13 cellular contexts compared by ENCODE assay signal in genomic region chr22:45105281-45105700, GRCh38. TPM values are rescaled to one million over a fixed set of nuclear protein-coding genes. Genes with fewer than 3 reads are reported as not detected.
DNase-seq lines count a peak whose midpoint lies in the region; ATAC-seq and TF ChIP-seq lines count a peak whose summit lies in the region.
"Had no signal": no experiment of that assay in that cellular context is flagged by ENCODE, and none has a peak within 500 bp of the region (broad histone marks: within the 10 kb centered on the region; RNA-seq: fewer than 3 reads in every experiment).

No MANE protein-coding gene starts in this region.

- peaks cover 10% of the 10 kb centered on the region for H3K4me1 Mint-ChIP-seq in MCF 10A (ENCODE audit: insufficient read depth, unreplicated experiment)

- peak overlapping the region; percentile 87 for H3K27ac Mint-ChIP-seq in MCF 10A (ENCODE audit: low read depth, unreplicated experiment)
- H3K27ac Mint-ChIP-seq: nephron progenitor cell had no signal

- no peak for TF ChIP-seq POLR2A in breast epithelium (IDR thresholded peaks at IDR 0.05)

- peaks cover 3% of the 10 kb centered on the region for H3K27me3 Mint-ChIP-seq in MCF 10A (ENCODE audit: insufficient read depth, unreplicated experiment)

- no peak overlapping the region for H3K4me3 ChIP-seq in breast epithelium
- peak overlapping the region; percentile 33 for H3K4me3 ChIP-seq in fibroblast of the aortic adventitia (ENCODE audit: low read depth, low read length)
- H3K4me3 ChIP-seq: dorsolateral prefrontal cortex had no signal

- no peak for ATAC-seq in HG02852 (IDR thresholded peaks at IDR 0.05; ENCODE audit: unreplicated experiment)

- intact Hi-C loops in MCF 10A (cut with micrococcal nuclease): loop anchor here (2.0 kb wide), 1 partner anchor 58 kb away; the partner anchor contains the start of gene NUP50
- intact Hi-C loops in breast epithelium (cut with DNase I; ENCODE audit: low total_unique reads): no loop called here

- peaks cover 0 to 34% of the 10 kb centered on the region in 2 donors for H3K27me3 ChIP-seq in breast epithelium

- H3K9me3 Mint-ChIP-seq in MCF 10A (ENCODE audit: unreplicated experiment): no peaks in the 10 kb centered on the region
- H3K9me3 Mint-ChIP-seq: nephron progenitor cell had no signal

- peak overlapping the region; percentile 64 for H3K4me3 Mint-ChIP-seq in MCF 10A (ENCODE audit: unreplicated experiment)
- H3K4me3 Mint-ChIP-seq: nephron progenitor cell had no signal

- H3K9me3 ChIP-seq in breast epithelium: no peaks in the 10 kb centered on the region

- DNase-seq in MCF 10A (ENCODE audit: unreplicated experiment) (peak; percentile 96), breast epithelium (ENCODE audit: low spot score in 2 of 2) (no peak), NCI-H748 treated with DMSO at 0.1 percent for 48 hours (lab: John Stamatoyannopoulos, UW) (peak; percentile 42), fibroblast of the aortic adventitia (ENCODE audit: low read depth) (peak; percentile 87), Ammon's horn (ENCODE audit: low spot score) (no peak)
- DNase-seq in stimulated activated naive CD4-positive, alpha-beta T cell (lab: John Stamatoyannopoulos, UW): no peak
- DNase-seq in stimulated activated CD4-positive, alpha-beta T cell treated with anti-CD3 and anti-CD28 coated beads, Interleukin-4, amount 100 ng/mL, for 24 hours: no peak
- DNase-seq: activated CD4-positive, CD25-positive, alpha-beta regulatory T cell treated with anti-CD3 and anti-CD28 coated beads, Interleukin-2, amount 50 U/mL, for 72 hours; activated gamma-delta T cell treated with Interleukin-2 at 50 U/mL for 16 hours; dorsolateral prefrontal cortex; nephron progenitor cell; substantia nigra had no signal

- no peaks in the 10 kb centered on the region for H3K36me3 Mint-ChIP-seq in MCF 10A (ENCODE audit: insufficient read depth, unreplicated experiment)

- POLR2A ChIA-PET in MCF 10A (lab: Yijun Ruan, JAX): interaction anchor here (0.6 to 1.9 kb wide), 5 partner anchors 16 to 60 kb away, joined by 3 to 8 read pairs (median 4); partner anchors contain the start of gene NUP50

- BruUV-seq in MCF 10A (replicated peaks; lab: Mats Ljungman, UMichigan): no TSS peak

- no peaks in the 10 kb centered on the region for H3K36me3 ChIP-seq in breast epithelium

- CTCF ChIA-PET in MCF 10A (lab: Yijun Ruan, JAX): interaction anchor here (0.6 to 1.4 kb wide), 4 partner anchors 10 to 346 kb away, joined by 3 to 5 read pairs (median 4); no protein-coding TSS in a partner anchor

- no peak for TF ChIP-seq CTCF in MCF 10A (IDR thresholded peaks at IDR 0.05; ENCODE audit: unreplicated experiment)
- no peak for TF ChIP-seq CTCF in breast epithelium (IDR thresholded peaks at IDR 0.05)
- no peak for TF ChIP-seq CTCF in fibroblast of the aortic adventitia (IDR thresholded peaks at IDR 0.05; ENCODE audit: insufficient read depth, low read length)

- no peaks in the 10 kb centered on the region for H3K4me1 ChIP-seq in breast epithelium

- no peak overlapping the region for H3K27ac ChIP-seq in breast epithelium
- H3K27ac ChIP-seq: dorsolateral prefrontal cortex had no signal

RNA-seq across cellular contexts. Expression of gene NUP50, which starts 58.4 kb away (rescaled TPM):
- 70.3 and 72.5 TPM in 2 replicates for total RNA-seq in MCF 10A (2022)
- total RNA-seq in breast epithelium: 10 to 100 TPM; 40.6 to 53.9 (median 49.2) TPM
- total RNA-seq in fibroblast of the aortic adventitia (ENCODE audit: low replicate concordance): 61.6 and 109 TPM in 2 replicates

Comparison
In these comparisons a context has a peak if more than half of its experiments do, and no peak if none do; other contexts are left out.
1. DNase-seq: peak in MCF 10A (single experiment), NCI-H748 treated with DMSO at 0.1 percent for 48 hours (single experiment) and fibroblast of the aortic adventitia (single experiment); none in breast epithelium (0 of 2), stimulated activated naive CD4-positive, alpha-beta T cell (0 of 6), stimulated activated CD4-positive, alpha-beta T cell treated with anti-CD3 and anti-CD28 coated beads, Interleukin-4, amount 100 ng/mL, for 24 hours (single experiment) and Ammon's horn (single experiment).